Comparison of ENCODE assay signal across 8 cellular contexts in the genomic region with DNA sequence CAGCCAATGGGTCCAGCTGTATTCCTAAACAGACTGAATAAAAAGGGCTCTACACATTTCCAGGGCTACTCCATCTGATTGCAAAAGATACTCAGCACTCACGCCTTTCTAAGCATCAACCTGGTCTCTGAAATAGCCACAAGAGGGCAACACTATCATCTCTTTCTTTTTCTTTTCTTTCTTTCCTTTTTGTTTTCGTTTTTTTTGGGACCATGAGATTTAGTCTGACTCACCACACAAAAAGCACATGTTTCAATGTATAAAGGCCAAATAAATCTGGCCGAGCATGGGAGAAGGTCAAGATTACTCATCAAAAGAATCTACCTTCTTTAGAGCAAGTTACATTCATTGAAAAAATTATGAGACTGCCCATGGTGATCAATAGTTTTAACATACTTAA.
DNase-seq lines count a peak whose midpoint lies in the region; ATAC-seq and TF ChIP-seq lines count a peak whose summit lies in the region.

No MANE protein-coding gene starts in this region.

- H3K27me3 ChIP-seq in lower lobe of right lung (ENCODE audit: low read depth), result no peaks in the 10 kb centered on the region

- TF ChIP-seq CTCF in astrocyte of the cerebellum (IDR thresholded peaks at IDR 0.05; ENCODE audit: low read depth, low read length, missing control alignments) (peak; percentile 76), lower lobe of right lung (IDR thresholded peaks at IDR 0.05) (peak; percentile 45), mucosa of descending colon (IDR thresholded peaks at IDR 0.05) (no peak)

- in situ Hi-C loops in Caki2 (cut with HindIII; ENCODE audit: low pct_unique_long_range_greater_than_20kb, low sequenced_read_pairs), result no loop called here
- in situ Hi-C loops in astrocyte of the cerebellum (cut with HindIII; ENCODE audit: low sequenced_read_pairs), result loop anchor here (10.0 kb wide), 1 partner anchor 781 kb away; no protein-coding TSS in a partner anchor

- no peak overlapping the region for H3K27ac ChIP-seq in lower lobe of right lung

- ATAC-seq in lower lobe of right lung, result no peak
- ATAC-seq in GM19452 (IDR thresholded peaks at IDR 0.05; ENCODE audit: unreplicated experiment), result no peak
- ATAC-seq in mucosa of descending colon, result no peak

- DNase-seq in Caki2 (ENCODE audit: low read depth) (peak; percentile 88), NCI-H1092 treated with DMSO at 0.1 percent for 48 hours (lab: John Stamatoyannopoulos, UW) (peak; percentile 79), astrocyte of the cerebellum (ENCODE audit: low read depth) (peak; percentile 80), lower lobe of right lung (no peak), NOMO-1 (lab: John Stamatoyannopoulos, UW; ENCODE audit: unreplicated experiment in 2 of 2) (no peak), mucosa of descending colon (no peak)
- DNase-seq in stimulated activated CD4-positive, alpha-beta T cell treated with anti-CD3 and anti-CD28 coated beads, Interleukin-4, amount 100 ng/mL, for 1 hour, result no peak

- H3K4me3 ChIP-seq in astrocyte of the cerebellum (ENCODE audit: low read depth, low read length), result no peak overlapping the region
- no peak overlapping the region for H3K4me3 ChIP-seq in lower lobe of right lung
- no peak overlapping the region for H3K4me3 ChIP-seq in mucosa of descending colon

- intact Hi-C loops in lower lobe of right lung (cut with DNase I) (no loop called here), mucosa of descending colon (cut with DNase I, micrococcal nuclease) (no loop called here)

- H3K36me3 ChIP-seq in lower lobe of right lung (no peaks in the 10 kb centered on the region), mucosa of descending colon (ENCODE audit: low read depth) (no peaks in the 10 kb centered on the region)

- no peaks in the 10 kb centered on the region for H3K4me1 ChIP-seq in lower lobe of right lung
- H3K4me1 ChIP-seq in mucosa of descending colon (ENCODE audit: low read depth), result no peaks in the 10 kb centered on the region

- H3K9me3 ChIP-seq in lower lobe of right lung (no peaks in the 10 kb centered on the region), mucosa of descending colon (no peaks in the 10 kb centered on the region)

Comparison
In these comparisons a context has a peak if more than half of its experiments do, and no peak if none do; other contexts are left out.
1. DNase-seq: peak in Caki2 (single experiment), NCI-H1092 treated with DMSO at 0.1 percent for 48 hours (single experiment) and astrocyte of the cerebellum (single experiment); none in lower lobe of right lung (single experiment), stimulated activated CD4-positive, alpha-beta T cell treated with anti-CD3 and anti-CD28 coated beads, Interleukin-4, amount 100 ng/mL, for 1 hour (single experiment), NOMO-1 (0 of 2) and mucosa of descending colon (0 of 3).